In the genomic region with DNA sequence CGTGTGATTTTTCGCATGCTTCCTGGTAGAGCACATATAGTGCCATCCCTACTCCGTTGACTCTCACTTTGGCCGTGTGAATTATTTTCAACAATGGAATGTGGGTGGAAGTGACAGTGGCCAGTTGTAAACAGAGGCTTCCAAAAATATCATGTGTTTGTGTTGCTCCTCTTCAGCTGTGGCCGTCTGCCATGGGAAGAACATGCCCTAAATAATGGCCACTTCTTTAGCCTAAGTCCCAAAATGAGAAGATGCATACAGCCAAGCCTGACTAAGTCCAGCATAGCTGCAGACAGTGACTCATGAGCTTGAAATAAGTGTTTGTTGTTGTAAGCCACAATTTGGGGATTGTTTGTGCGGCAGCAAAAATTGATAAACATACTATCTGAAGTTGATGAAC, we compare ENCODE assay signal across 2 cellular contexts.
TF ChIP-seq lines count a peak whose summit lies in the region.

No MANE protein-coding gene starts in this region.

TF ChIP-seq in HCT116, 20 proteins besides CTCF, POLR2A, EP300 and RAD21:
- TF ChIP-seq CEBPB (IDR thresholded peaks at IDR 0.05; ENCODE audit: low read depth) (no peak), EGR1 (IDR thresholded peaks at IDR 0.05; ENCODE audit: low read depth) (no peak), EZH2 (IDR thresholded peaks at IDR 0.05) (no peak), ELF1 (IDR thresholded peaks at IDR 0.05; ENCODE audit: borderline replicate concordance, low read depth) (no peak), FOSL1 (IDR thresholded peaks at IDR 0.05; ENCODE audit: low read depth) (no peak), ZNF274 (IDR thresholded peaks at IDR 0.05; ENCODE audit: low read depth, low read length) (no peak), ZFX (IDR thresholded peaks at IDR 0.05) (no peak), JUND (IDR thresholded peaks at IDR 0.05) (no peak), CBX3 (IDR thresholded peaks at IDR 0.05; ENCODE audit: low read depth) (no peak), SP1 (IDR thresholded peaks at IDR 0.05; ENCODE audit: low read depth) (no peak), EZH2phosphoT487 (IDR thresholded peaks at IDR 0.05; ENCODE audit: borderline replicate concordance) (no peak), SRF (IDR thresholded peaks at IDR 0.05; ENCODE audit: low read depth) (no peak), YY1 (IDR thresholded peaks at IDR 0.05; ENCODE audit: extremely low read depth, insufficient replicate concordance, low read depth, low read length) (no peak), TCF7L2 (IDR thresholded peaks at IDR 0.05; ENCODE audit: borderline replicate concordance, extremely low read depth, insufficient read depth, insufficient read length) (no peak)
- TF ChIP-seq, protein P1, sequence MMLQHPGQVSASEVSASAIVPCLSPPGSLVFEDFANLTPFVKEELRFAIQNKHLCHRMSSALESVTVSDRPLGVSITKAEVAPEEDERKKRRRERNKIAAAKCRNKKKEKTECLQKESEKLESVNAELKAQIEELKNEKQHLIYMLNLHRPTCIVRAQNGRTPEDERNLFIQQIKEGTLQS (IDR thresholded peaks at IDR 0.05) = no peak
- TF ChIP-seq, protein P2, sequence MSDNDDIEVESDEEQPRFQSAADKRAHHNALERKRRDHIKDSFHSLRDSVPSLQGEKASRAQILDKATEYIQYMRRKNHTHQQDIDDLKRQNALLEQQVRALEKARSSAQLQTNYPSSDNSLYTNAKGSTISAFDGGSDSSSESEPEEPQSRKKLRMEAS (IDR thresholded peaks at IDR 0.05) = no peak
- TF ChIP-seq, protein P3, sequence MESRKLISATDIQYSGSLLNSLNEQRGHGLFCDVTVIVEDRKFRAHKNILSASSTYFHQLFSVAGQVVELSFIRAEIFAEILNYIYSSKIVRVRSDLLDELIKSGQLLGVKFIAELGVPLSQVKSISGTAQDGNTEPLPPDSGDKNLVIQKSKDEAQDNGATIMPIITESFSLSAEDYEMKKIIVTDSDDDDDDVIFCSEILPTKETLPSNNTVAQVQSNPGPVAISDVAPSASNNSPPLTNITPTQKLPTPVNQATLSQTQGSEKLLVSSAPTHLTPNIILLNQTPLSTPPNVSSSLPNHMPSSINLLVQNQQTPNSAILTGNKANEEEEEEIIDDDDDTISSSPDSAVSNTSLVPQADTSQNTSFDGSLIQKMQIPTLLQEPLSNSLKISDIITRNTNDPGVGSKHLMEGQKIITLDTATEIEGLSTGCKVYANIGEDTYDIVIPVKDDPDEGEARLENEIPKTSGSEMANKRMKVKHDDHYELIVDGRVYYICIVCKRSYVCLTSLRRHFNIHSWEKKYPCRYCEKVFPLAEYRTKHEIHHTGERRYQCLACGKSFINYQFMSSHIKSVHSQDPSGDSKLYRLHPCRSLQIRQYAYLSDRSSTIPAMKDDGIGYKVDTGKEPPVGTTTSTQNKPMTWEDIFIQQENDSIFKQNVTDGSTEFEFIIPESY (IDR thresholded peaks at IDR 0.05; ENCODE audit: extremely low read depth, insufficient replicate concordance, low read length) = no peak

TF ChIP-seq in K562, 482 proteins besides CTCF, POLR2A, EP300 and RAD21:
- no peak for TF ChIP-seq KAT8 (IDR thresholded peaks at IDR 0.05; ENCODE audit: low read depth)
- TF ChIP-seq, protein P4, sequence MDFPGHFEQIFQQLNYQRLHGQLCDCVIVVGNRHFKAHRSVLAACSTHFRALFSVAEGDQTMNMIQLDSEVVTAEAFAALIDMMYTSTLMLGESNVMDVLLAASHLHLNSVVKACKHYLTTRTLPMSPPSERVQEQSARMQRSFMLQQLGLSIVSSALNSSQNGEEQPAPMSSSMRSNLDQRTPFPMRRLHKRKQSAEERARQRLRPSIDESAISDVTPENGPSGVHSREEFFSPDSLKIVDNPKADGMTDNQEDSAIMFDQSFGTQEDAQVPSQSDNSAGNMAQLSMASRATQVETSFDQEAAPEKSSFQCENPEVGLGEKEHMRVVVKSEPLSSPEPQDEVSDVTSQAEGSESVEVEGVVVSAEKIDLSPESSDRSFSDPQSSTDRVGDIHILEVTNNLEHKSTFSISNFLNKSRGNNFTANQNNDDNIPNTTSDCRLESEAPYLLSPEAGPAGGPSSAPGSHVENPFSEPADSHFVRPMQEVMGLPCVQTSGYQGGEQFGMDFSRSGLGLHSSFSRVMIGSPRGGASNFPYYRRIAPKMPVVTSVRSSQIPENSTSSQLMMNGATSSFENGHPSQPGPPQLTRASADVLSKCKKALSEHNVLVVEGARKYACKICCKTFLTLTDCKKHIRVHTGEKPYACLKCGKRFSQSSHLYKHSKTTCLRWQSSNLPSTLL (IDR thresholded peaks at IDR 0.05) = no peak
- TF ChIP-seq ZNF354B (CRISPR knock-in tag; IDR thresholded peaks at IDR 0.05) = no peak
- TF ChIP-seq, protein P5, sequence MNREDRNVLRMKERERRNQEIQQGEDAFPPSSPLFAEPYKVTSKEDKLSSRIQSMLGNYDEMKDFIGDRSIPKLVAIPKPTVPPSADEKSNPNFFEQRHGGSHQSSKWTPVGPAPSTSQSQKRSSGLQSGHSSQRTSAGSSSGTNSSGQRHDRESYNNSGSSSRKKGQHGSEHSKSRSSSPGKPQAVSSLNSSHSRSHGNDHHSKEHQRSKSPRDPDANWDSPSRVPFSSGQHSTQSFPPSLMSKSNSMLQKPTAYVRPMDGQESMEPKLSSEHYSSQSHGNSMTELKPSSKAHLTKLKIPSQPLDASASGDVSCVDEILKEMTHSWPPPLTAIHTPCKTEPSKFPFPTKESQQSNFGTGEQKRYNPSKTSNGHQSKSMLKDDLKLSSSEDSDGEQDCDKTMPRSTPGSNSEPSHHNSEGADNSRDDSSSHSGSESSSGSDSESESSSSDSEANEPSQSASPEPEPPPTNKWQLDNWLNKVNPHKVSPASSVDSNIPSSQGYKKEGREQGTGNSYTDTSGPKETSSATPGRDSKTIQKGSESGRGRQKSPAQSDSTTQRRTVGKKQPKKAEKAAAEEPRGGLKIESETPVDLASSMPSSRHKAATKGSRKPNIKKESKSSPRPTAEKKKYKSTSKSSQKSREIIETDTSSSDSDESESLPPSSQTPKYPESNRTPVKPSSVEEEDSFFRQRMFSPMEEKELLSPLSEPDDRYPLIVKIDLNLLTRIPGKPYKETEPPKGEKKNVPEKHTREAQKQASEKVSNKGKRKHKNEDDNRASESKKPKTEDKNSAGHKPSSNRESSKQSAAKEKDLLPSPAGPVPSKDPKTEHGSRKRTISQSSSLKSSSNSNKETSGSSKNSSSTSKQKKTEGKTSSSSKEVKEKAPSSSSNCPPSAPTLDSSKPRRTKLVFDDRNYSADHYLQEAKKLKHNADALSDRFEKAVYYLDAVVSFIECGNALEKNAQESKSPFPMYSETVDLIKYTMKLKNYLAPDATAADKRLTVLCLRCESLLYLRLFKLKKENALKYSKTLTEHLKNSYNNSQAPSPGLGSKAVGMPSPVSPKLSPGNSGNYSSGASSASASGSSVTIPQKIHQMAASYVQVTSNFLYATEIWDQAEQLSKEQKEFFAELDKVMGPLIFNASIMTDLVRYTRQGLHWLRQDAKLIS (CRISPR knock-in tag; IDR thresholded peaks at IDR 0.05) = no peak
- TF ChIP-seq CBFB (CRISPR knock-in tag; IDR thresholded peaks at IDR 0.05) = no peak
- TF ChIP-seq TCF3 (CRISPR knock-in tag; IDR thresholded peaks at IDR 0.05) = no peak
- no peak for TF ChIP-seq HIVEP1 (CRISPR knock-in tag; IDR thresholded peaks at IDR 0.05)
- no peak for TF ChIP-seq HDAC1 (IDR thresholded peaks at IDR 0.05)
- TF ChIP-seq TAF9B (IDR thresholded peaks at IDR 0.05; ENCODE audit: partially characterized antibody) = no peak
- TF ChIP-seq RFX1 (IDR thresholded peaks at IDR 0.05) = no peak
- TF ChIP-seq YBX1 (IDR thresholded peaks at IDR 0.05) = no peak
- no peak for TF ChIP-seq NFATC3 (IDR thresholded peaks at IDR 0.05)
- TF ChIP-seq, protein P6, sequence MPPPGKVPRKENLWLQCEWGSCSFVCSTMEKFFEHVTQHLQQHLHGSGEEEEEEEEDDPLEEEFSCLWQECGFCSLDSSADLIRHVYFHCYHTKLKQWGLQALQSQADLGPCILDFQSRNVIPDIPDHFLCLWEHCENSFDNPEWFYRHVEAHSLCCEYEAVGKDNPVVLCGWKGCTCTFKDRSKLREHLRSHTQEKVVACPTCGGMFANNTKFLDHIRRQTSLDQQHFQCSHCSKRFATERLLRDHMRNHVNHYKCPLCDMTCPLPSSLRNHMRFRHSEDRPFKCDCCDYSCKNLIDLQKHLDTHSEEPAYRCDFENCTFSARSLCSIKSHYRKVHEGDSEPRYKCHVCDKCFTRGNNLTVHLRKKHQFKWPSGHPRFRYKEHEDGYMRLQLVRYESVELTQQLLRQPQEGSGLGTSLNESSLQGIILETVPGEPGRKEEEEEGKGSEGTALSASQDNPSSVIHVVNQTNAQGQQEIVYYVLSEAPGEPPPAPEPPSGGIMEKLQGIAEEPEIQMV (tag; conservative IDR thresholded peaks at IDR 0.05; ENCODE audit: low read depth) = no peak
- TF ChIP-seq, protein P7, sequence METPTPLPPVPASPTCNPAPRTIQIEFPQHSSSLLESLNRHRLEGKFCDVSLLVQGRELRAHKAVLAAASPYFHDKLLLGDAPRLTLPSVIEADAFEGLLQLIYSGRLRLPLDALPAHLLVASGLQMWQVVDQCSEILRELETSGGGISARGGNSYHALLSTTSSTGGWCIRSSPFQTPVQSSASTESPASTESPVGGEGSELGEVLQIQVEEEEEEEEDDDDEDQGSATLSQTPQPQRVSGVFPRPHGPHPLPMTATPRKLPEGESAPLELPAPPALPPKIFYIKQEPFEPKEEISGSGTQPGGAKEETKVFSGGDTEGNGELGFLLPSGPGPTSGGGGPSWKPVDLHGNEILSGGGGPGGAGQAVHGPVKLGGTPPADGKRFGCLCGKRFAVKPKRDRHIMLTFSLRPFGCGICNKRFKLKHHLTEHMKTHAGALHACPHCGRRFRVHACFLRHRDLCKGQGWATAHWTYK (CRISPR knock-in tag; IDR thresholded peaks at IDR 0.05) = no peak
- TF ChIP-seq, protein P8, sequence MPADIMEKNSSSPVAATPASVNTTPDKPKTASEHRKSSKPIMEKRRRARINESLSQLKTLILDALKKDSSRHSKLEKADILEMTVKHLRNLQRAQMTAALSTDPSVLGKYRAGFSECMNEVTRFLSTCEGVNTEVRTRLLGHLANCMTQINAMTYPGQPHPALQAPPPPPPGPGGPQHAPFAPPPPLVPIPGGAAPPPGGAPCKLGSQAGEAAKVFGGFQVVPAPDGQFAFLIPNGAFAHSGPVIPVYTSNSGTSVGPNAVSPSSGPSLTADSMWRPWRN (IDR thresholded peaks at IDR 0.05; ENCODE audit: low read depth) = no peak
- TF ChIP-seq, protein P9, sequence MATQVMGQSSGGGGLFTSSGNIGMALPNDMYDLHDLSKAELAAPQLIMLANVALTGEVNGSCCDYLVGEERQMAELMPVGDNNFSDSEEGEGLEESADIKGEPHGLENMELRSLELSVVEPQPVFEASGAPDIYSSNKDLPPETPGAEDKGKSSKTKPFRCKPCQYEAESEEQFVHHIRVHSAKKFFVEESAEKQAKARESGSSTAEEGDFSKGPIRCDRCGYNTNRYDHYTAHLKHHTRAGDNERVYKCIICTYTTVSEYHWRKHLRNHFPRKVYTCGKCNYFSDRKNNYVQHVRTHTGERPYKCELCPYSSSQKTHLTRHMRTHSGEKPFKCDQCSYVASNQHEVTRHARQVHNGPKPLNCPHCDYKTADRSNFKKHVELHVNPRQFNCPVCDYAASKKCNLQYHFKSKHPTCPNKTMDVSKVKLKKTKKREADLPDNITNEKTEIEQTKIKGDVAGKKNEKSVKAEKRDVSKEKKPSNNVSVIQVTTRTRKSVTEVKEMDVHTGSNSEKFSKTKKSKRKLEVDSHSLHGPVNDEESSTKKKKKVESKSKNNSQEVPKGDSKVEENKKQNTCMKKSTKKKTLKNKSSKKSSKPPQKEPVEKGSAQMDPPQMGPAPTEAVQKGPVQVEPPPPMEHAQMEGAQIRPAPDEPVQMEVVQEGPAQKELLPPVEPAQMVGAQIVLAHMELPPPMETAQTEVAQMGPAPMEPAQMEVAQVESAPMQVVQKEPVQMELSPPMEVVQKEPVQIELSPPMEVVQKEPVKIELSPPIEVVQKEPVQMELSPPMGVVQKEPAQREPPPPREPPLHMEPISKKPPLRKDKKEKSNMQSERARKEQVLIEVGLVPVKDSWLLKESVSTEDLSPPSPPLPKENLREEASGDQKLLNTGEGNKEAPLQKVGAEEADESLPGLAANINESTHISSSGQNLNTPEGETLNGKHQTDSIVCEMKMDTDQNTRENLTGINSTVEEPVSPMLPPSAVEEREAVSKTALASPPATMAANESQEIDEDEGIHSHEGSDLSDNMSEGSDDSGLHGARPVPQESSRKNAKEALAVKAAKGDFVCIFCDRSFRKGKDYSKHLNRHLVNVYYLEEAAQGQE (CRISPR knock-in tag; IDR thresholded peaks at IDR 0.05; ENCODE audit: low read depth) = no peak
- TF ChIP-seq FOXA1 (IDR thresholded peaks at IDR 0.05; ENCODE audit: borderline replicate concordance) = no peak
- TF ChIP-seq MYNN (IDR thresholded peaks at IDR 0.05) = no peak
- TF ChIP-seq MYNN (CRISPR knock-in tag; IDR thresholded peaks at IDR 0.05) = no peak
- TF ChIP-seq, protein P10, sequence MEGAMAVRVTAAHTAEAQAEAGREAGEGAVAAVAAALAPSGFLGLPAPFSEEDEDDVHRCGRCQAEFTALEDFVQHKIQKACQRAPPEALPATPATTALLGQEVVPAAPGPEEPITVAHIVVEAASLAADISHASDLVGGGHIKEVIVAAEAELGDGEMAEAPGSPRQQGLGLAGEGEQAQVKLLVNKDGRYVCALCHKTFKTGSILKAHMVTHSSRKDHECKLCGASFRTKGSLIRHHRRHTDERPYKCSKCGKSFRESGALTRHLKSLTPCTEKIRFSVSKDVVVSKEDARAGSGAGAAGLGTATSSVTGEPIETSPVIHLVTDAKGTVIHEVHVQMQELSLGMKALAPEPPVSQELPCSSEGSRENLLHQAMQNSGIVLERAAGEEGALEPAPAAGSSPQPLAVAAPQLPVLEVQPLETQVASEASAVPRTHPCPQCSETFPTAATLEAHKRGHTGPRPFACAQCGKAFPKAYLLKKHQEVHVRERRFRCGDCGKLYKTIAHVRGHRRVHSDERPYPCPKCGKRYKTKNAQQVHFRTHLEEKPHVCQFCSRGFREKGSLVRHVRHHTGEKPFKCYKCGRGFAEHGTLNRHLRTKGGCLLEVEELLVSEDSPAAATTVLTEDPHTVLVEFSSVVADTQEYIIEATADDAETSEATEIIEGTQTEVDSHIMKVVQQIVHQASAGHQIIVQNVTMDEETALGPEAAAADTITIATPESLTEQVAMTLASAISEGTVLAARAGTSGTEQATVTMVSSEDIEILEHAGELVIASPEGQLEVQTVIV (CRISPR knock-in tag; IDR thresholded peaks at IDR 0.05; ENCODE audit: borderline replicate concordance) = no peak
- no peak for TF ChIP-seq ZNF134 (CRISPR knock-in tag; conservative IDR thresholded peaks at IDR 0.05)
